Comparison of ENCODE assay signal across 8 cellular contexts in genomic region chrX:153722704-153723350, GRCh38. TPM values are rescaled to one million over a fixed set of nuclear protein-coding genes. Genes with fewer than 3 reads are reported as not detected.
A peak's percentile ranks its signal among the peaks of the same experiment; 100 is the strongest.
DNase-seq lines count a peak whose midpoint lies in the region; ATAC-seq, FAIRE-seq and TF ChIP-seq lines count a peak whose summit lies in the region.

No MANE protein-coding gene starts in this region.

- TF ChIP-seq CTCF in esophagus squamous epithelium (IDR thresholded peaks at IDR 0.05) = no peak
- TF ChIP-seq CTCF in retinal pigment epithelial cell (conservative IDR thresholded peaks at IDR 0.05; ENCODE audit: low read depth, low read length) = no peak

- TF ChIP-seq POLR2A in esophagus squamous epithelium (IDR thresholded peaks at IDR 0.05) = no peak

- H3K4me3 ChIP-seq in esophagus squamous epithelium (peak overlapping the region; percentile 68 to 80 (median 74)), retinal pigment epithelial cell (ENCODE audit: low read length) (peak overlapping the region; percentile 60)

- peak; percentile 66 for FAIRE-seq in GM19239 (lab: Jason Lieb, UNC)

- intact Hi-C loops in esophagus squamous epithelium (cut with DNase I) = no loop called here

- peaks cover 0 to 33% (median 0%) of the 10 kb centered on the region in 3 donors for H3K36me3 ChIP-seq in esophagus squamous epithelium

- H3K9me3 ChIP-seq in esophagus squamous epithelium = no peaks in the 10 kb centered on the region

- H3K27me3 ChIP-seq in esophagus squamous epithelium = no peaks in the 10 kb centered on the region

- 18 to 41% methylated on average over 7 to 9 of the region's 12 CpGs for WGBS in esophagus squamous epithelium, 2 donors

- H3K4me1 ChIP-seq in esophagus squamous epithelium = peaks cover 29 to 74% (median 31%) of the 10 kb centered on the region in 3 donors

- no peak for ATAC-seq in left lobe of liver

- H3K27ac ChIP-seq in esophagus squamous epithelium = peak overlapping the region; percentile 93 to 96 (median 94)

- DNase-seq in GM19239 (ENCODE audit: insufficient read length, low spot score) (no peak), RKO (ENCODE audit: low spot score) (peak; percentile 64), esophagus squamous epithelium (lab: John Stamatoyannopoulos, UW) (no peak), retinal pigment epithelial cell (ENCODE audit: low read depth) (no peak), SK-N-DZ (ENCODE audit: low spot score) (no peak), NCI-H1417 treated with DMSO at 0.1 percent for 48 hours (lab: John Stamatoyannopoulos, UW) (no peak), ureter (ENCODE audit: low spot score) (no peak), left lobe of liver (ENCODE audit: low spot score) (no peak)

RNA-seq across cellular contexts. Expression of gene BCAP31, which starts 1.4 kb away (rescaled TPM):
- total RNA-seq in esophagus squamous epithelium (100 to 1,000 TPM in 3 of 4 donors, 10 to 100 TPM in 1; 99.2 to 180 (median 142) TPM), ureter (315 TPM), left lobe of liver (108 TPM)
- polyA plus RNA-seq in SK-N-DZ (2014; cell fraction: cytosol; rRNA removed) = 136 and 164 TPM in 2 replicates
- 43.7 and 77.0 TPM in 2 replicates for polyA plus RNA-seq in SK-N-DZ (2014; cell fraction: nucleus; rRNA removed)

RNA-seq across cellular contexts. Expression of gene ABCD1, which starts 1.8 kb away (rescaled TPM):
- total RNA-seq in esophagus squamous epithelium = 1 to 10 TPM; 1.8 to 5.0 (median 3.5) TPM
- polyA plus RNA-seq in SK-N-DZ (2014; cell fraction: cytosol; rRNA removed) = 7.7 and 10.2 TPM in 2 replicates
- 12.3 and 13.9 TPM in 2 replicates for polyA plus RNA-seq in SK-N-DZ (2014; cell fraction: nucleus; rRNA removed)
- 15.1 TPM for total RNA-seq in ureter
- 13.4 TPM for total RNA-seq in left lobe of liver

RNA-seq across cellular contexts. Expression of gene SLC6A8, which starts 35.1 kb away (rescaled TPM):
- total RNA-seq in esophagus squamous epithelium (10 to 100 TPM; 19.5 to 36.2 (median 25.4) TPM), ureter (70.3 TPM), left lobe of liver (3.2 TPM)
- polyA plus RNA-seq in SK-N-DZ (2014; cell fraction: cytosol; rRNA removed) = 18.4 and 31.5 TPM in 2 replicates
- polyA plus RNA-seq in SK-N-DZ (2014; cell fraction: nucleus; rRNA removed) = 71.2 and 118 TPM in 2 replicates

RNA-seq across cellular contexts. Expression of gene PLXNB3, which starts 41.2 kb away (rescaled TPM):
- total RNA-seq in esophagus squamous epithelium = 10 to 100 TPM in 1 of 4 donors, 1 to 10 TPM in 3; 3.2 to 13.4 (median 6.9) TPM
- polyA plus RNA-seq in SK-N-DZ (2014; cell fraction: cytosol; rRNA removed) = 0.53 and 1.4 TPM in 2 replicates
- 6.2 and 8.0 TPM in 2 replicates for polyA plus RNA-seq in SK-N-DZ (2014; cell fraction: nucleus; rRNA removed)
- 42.8 TPM for total RNA-seq in ureter
- 1.4 TPM for total RNA-seq in left lobe of liver

RNA-seq across cellular contexts. Expression of gene PNCK, which starts 49.2 kb away (rescaled TPM):
- total RNA-seq in esophagus squamous epithelium (1 to 10 TPM in 2 of 4 donors, under 1 TPM in 1, not detected in 1; 0.82 to 5.7 (median 1.5) TPM), ureter (12.3 TPM), left lobe of liver (not detected)
- 3.5 and 6.9 TPM in 2 replicates for polyA plus RNA-seq in SK-N-DZ (2014; cell fraction: cytosol; rRNA removed)
- 33.5 and 43.9 TPM in 2 replicates for polyA plus RNA-seq in SK-N-DZ (2014; cell fraction: nucleus; rRNA removed)
